Comparison of ENCODE assay signal across 25 cellular contexts in the genomic region with DNA sequence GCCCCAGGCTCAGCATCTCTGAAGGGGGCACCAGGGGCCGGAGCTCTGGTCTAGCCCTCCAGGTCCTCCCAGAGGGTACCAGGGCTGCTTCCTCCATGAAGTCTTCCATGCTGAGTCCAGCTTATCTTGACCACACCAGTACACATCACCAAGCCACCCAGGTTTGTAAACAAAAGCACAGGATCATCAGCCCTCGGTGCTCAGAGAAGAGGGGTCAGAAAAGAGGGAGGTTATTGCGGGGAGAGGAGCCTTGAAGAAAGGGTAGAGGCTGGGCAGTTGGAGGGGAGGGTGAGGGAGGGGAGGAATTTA. TPM values are rescaled to one million over a fixed set of nuclear protein-coding genes. Genes with fewer than 3 reads are reported as not detected.
"Had no signal": no experiment of that assay in that cellular context is flagged by ENCODE, and none has a peak within 500 bp of the region (broad histone marks: within the 10 kb centered on the region; RNA-seq: fewer than 3 reads in every experiment).

No MANE protein-coding gene starts in this region.

- H3K79me2 ChIP-seq: parathyroid adenoma had no signal

- FAIRE-seq: colon, endothelial cell of umbilical vein, islet of Langerhans, urothelium cell line had no signal

- ATAC-seq: foreskin keratinocyte; natural killer cell; sciatic nerve; stimulated activated naive B cell treated with anti-CD40 and anti-IgM and Interleukin-4, amounts not matched to agents 10 μg/mL and 1 μg/mL and 100 μg/mL, for 72 hours had no signal

- H3K27ac ChIP-seq: foreskin keratinocyte, parathyroid adenoma, skin epidermis, stomach, thoracic aorta had no signal

- DNase-seq: cerebellar nuclear complex; erythroblast; foreskin keratinocyte; hypothalamus; kidney glomerular epithelial cell; natural killer cell; nucleus accumbens; stimulated activated CD4-positive, alpha-beta T cell treated with anti-CD3 and anti-CD28 coated beads, Interleukin-2, amount 100 ng/mL, for 24 hours; stimulated activated CD4-positive, alpha-beta T cell treated with anti-CD3 and anti-CD28 coated beads, Interleukin-4, amount 100 ng/mL, for 4 hours; stimulated activated naive B cell treated with anti-CD40 and anti-IgM and Interleukin-4, amounts not matched to agents 10 μg/mL and 1 μg/mL and 100 μg/mL, for 72 hours; stomach; substantia nigra had no signal

- H3K4me1 ChIP-seq: foreskin keratinocyte, parathyroid adenoma had no signal

- H3K9me3 ChIP-seq: stomach, thoracic aorta had no signal

- H3K36me3 ChIP-seq: stomach, thoracic aorta had no signal

- H3K9ac ChIP-seq: parathyroid adenoma had no signal

- H2AFZ ChIP-seq: parathyroid adenoma had no signal

- H3K4me3 ChIP-seq: skin epidermis, stomach, thoracic aorta had no signal

RNA-seq across cellular contexts. Expression of a gene that starts 23.9 kb away (rescaled TPM):
- total RNA-seq: foreskin keratinocyte had no signal

RNA-seq across cellular contexts. Expression of a gene that starts 28.2 kb away (rescaled TPM):
- total RNA-seq: endothelial cell of umbilical vein, foreskin keratinocyte, lower leg skin, mesothelial cell of epicardium, myocyte, natural killer cell, neural crest cell, pulmonary artery endothelial cell, stomach, thoracic aorta had no signal
- polyA plus RNA-seq: endothelial cell of umbilical vein, foreskin keratinocyte had no signal
